In the genomic region with DNA sequence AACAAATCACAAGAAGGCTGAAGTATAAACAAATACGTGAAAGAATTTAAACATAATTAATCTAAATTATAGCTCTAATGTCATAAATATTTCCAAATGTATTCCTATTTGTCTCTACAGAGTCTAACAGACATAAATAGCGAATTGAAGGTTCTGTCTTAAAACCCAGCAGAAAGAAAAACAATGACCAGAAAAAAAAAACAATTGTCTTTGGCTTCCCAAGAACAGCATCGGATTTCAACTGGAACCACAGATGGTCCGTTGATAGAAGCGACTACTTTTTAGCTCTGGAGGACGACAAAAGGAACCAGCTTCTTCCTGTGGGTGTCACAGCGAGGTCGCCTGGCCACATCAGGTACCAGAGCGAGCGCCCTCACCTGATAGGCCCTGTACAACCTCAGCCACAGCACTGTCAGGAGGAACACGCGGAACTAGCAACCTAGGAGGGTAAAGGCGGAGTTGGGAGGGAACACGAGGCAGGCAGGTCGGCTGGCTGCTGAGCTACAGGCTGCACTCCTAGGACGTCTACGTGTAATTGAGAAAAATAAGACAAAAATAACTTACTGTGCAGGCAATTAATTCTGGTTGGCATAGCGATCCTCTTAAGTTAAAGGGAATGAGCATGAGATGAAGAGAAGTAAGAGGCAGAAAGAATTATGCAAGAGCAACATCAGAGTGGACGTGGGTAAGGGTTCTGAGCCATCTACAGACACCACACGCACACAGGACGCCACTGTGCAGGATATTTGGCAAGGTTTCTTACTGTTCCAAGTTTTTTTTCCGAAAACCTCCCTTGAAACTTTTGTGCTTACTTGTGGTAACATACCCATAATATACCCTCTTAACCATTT, we compare ENCODE assay signal across 9 cellular contexts. TPM values are rescaled to one million over a fixed set of nuclear protein-coding genes. Genes with fewer than 3 reads are reported as not detected.
A peak's percentile ranks its signal among the peaks of the same experiment; 100 is the strongest.
DNase-seq lines count a peak whose midpoint lies in the region; ATAC-seq and TF ChIP-seq lines count a peak whose summit lies in the region.
"Had no signal": no experiment of that assay in that cellular context is flagged by ENCODE, and none has a peak within 500 bp of the region (broad histone marks: within the 10 kb centered on the region; RNA-seq: fewer than 3 reads in every experiment).

No MANE protein-coding gene starts in this region.

- TF ChIP-seq EP300 in sigmoid colon (IDR thresholded peaks at IDR 0.05) = no peak

- TF ChIP-seq CTCF in GM12872 (IDR thresholded peaks at IDR 0.05; ENCODE audit: insufficient read depth, low read depth, low read length) = peak; percentile 39; the same call in 2 of the 3 replicates
- no peak for TF ChIP-seq CTCF in astrocyte of the spinal cord (IDR thresholded peaks at IDR 0.05; ENCODE audit: low read depth, low read length)
- TF ChIP-seq CTCF in sigmoid colon (IDR thresholded peaks at IDR 0.05) = no peak

- WGBS in sigmoid colon, 2 donors = 56 to 86% methylated on average over 22 of the region's 22 CpGs

- H3K4me3 ChIP-seq in astrocyte of the spinal cord (ENCODE audit: low read depth, low read length) = no peak overlapping the region
- H3K4me3 ChIP-seq in sigmoid colon = no peak overlapping the region

- no peak overlapping the region for H3K27ac ChIP-seq in sigmoid colon

- no peaks in the 10 kb centered on the region for H3K9me3 ChIP-seq in sigmoid colon

- H3K27me3 ChIP-seq in sigmoid colon = no peaks in the 10 kb centered on the region

- peaks cover 0 to 65% (median 18%) of the 10 kb centered on the region in 4 donors for H3K36me3 ChIP-seq in sigmoid colon

- TF ChIP-seq POLR2A in sigmoid colon (IDR thresholded peaks at IDR 0.05) = no peak

- in situ Hi-C loops in astrocyte of the spinal cord (cut with HindIII; ENCODE audit: low sequenced_read_pairs) = no loop called here

- ATAC-seq in GM21360 (IDR thresholded peaks at IDR 0.05; ENCODE audit: unreplicated experiment) (no peak), GM21786 (IDR thresholded peaks at IDR 0.05; ENCODE audit: unreplicated experiment) (no peak), HG02870 (IDR thresholded peaks at IDR 0.05; ENCODE audit: unreplicated experiment) (no peak)

- peak; percentile 12 for DNase-seq in T-helper 22 cell (ENCODE audit: low read depth)
- DNase-seq in astrocyte of the spinal cord (ENCODE audit: low read depth, low spot score) = peak; percentile 41
- DNase-seq in sigmoid colon = peak; percentile 52
- DNase-seq in UCSD-AML1 (lab: John Stamatoyannopoulos, UW; ENCODE audit: unreplicated experiment) = no peak
- DNase-seq: GF-D8 had no signal

- intact Hi-C loops in sigmoid colon (cut with DNase I) = no loop called here

- peaks cover 0 to 7% (median 3%) of the 10 kb centered on the region in 4 donors for H3K4me1 ChIP-seq in sigmoid colon

RNA-seq across cellular contexts. Expression of a gene that starts 16.7 kb away (rescaled TPM):
- 1 to 10 TPM; 3.5 to 6.9 (median 5.2) TPM for total RNA-seq in sigmoid colon
- polyA plus RNA-seq in sigmoid colon = 1 to 10 TPM; 1.2 to 5.7 (median 3.0) TPM

RNA-seq across cellular contexts. Expression of a gene that starts 58.0 kb away (rescaled TPM):
- 10 to 100 TPM; 19.0 to 45.1 (median 22.2) TPM for total RNA-seq in sigmoid colon
- 1 to 10 TPM; 1.8 to 8.3 (median 3.7) TPM for polyA plus RNA-seq in sigmoid colon
